In the genomic region with DNA sequence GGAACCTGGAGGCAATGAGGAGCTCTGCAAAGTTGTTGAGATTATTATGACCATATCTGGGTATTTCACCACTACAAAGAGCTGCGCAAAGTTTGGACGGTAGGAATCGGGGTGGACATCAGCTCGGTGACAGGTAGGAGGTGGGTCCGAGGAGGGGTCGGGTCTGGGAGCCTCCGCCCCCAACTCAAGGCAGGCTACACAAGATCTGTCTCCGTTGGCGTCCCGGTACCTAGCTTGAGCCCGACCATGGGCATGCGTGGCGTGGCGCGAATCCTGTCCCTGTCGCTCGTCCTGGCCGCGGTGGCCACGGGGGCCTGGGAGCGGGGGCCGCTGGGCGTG, we compare ENCODE assay signal across 11 cellular contexts. TPM values are rescaled to one million over a fixed set of nuclear protein-coding genes. Genes with fewer than 3 reads are reported as not detected.
DNase-seq lines count a peak whose midpoint lies in the region; ATAC-seq and TF ChIP-seq lines count a peak whose summit lies in the region.
"Had no signal": no experiment of that assay in that cellular context is flagged by ENCODE, and none has a peak within 500 bp of the region (broad histone marks: within the 10 kb centered on the region; RNA-seq: fewer than 3 reads in every experiment).

No MANE protein-coding gene starts in this region.

- no peaks in the 10 kb centered on the region for H3K9me3 ChIP-seq in SK-N-SH
- no peaks in the 10 kb centered on the region for H3K9me3 ChIP-seq in iPS-20b (ENCODE audit: insufficient read depth, low read depth, low read length)
- H3K9me3 ChIP-seq in skeletal muscle tissue (ENCODE audit: control insufficient read depth in 3 of 3, low read length in 3 of 3) = no peaks in the 10 kb centered on the region

- no peak overlapping the region for H3K27ac ChIP-seq in SK-N-SH (ENCODE audit: low read depth in 2 of 2, low read length in 1 of 2)
- no peak overlapping the region for H3K27ac ChIP-seq in iPS-20b (ENCODE audit: low read length)
- no peak overlapping the region for H3K27ac ChIP-seq in skeletal muscle tissue (ENCODE audit: low read depth, low read length)
- H3K27ac ChIP-seq: 22Rv1 had no signal

- H3K27me3 Mint-ChIP-seq in activated naive CD8-positive, alpha-beta T cell = peaks cover 21% of the 10 kb centered on the region

- H3K36me3 ChIP-seq in SK-N-SH (replicated peaks in 1 of 2; ENCODE audit: control insufficient read depth in 1 of 2, insufficient read depth in 2 of 2, low read length in 1 of 2) (no peaks in the 10 kb centered on the region), iPS-20b (ENCODE audit: insufficient read depth, low read depth, low read length) (no peaks in the 10 kb centered on the region), skeletal muscle tissue (ENCODE audit: control insufficient read depth in 3 of 3, insufficient read depth in 3 of 3, low read length in 3 of 3) (no peaks in the 10 kb centered on the region)

- no peaks in the 10 kb centered on the region for H3K79me2 ChIP-seq in SK-N-SH (ENCODE audit: insufficient read depth)

- POLR2A ChIA-PET in SK-N-SH (lab: Yijun Ruan, JAX) = no interaction called here

- H2AFZ ChIP-seq in SK-N-SH (ENCODE audit: low read depth) = no peak overlapping the region; the same call in 1 of the 2 replicates

- H3K27ac Mint-ChIP-seq in activated naive CD8-positive, alpha-beta T cell = no peak overlapping the region

- no peak for TF ChIP-seq EP300 in SK-N-SH (IDR thresholded peaks at IDR 0.05; ENCODE audit: borderline replicate concordance in 1 of 2, low read depth in 1 of 2, low read length in 1 of 2)

- H3K4me1 Mint-ChIP-seq in activated naive CD8-positive, alpha-beta T cell (ENCODE audit: low read depth) = peaks cover 19% of the 10 kb centered on the region

- H3K9ac ChIP-seq in SK-N-SH (no peak overlapping the region), iPS-20b (ENCODE audit: low read depth, low read length) (no peak overlapping the region), skeletal muscle tissue (ENCODE audit: low read depth in 1 of 3, low read length in 3 of 3) (no peak overlapping the region)

- CTCF ChIA-PET in SK-N-SH (lab: Yijun Ruan, JAX) = interaction anchor here (0.7 to 9.4 kb wide), 7 partner anchors 14 to 292 kb away, joined by 3 to 95 read pairs (median 3); no protein-coding TSS in a partner anchor

- H3K4me1 ChIP-seq in SK-N-SH (ENCODE audit: control insufficient read depth in 1 of 2, insufficient read depth in 2 of 2, low read depth in 1 of 2, low read length in 1 of 2) (peaks cover 0 to 16% of the 10 kb centered on the region in 2 experiments; a peak in 1 of 4 replicates), iPS-20b (ENCODE audit: insufficient read depth, low read length) (peaks cover 3% of the 10 kb centered on the region; the same call in 1 of the 2 replicates), skeletal muscle tissue (ENCODE audit: control insufficient read depth in 3 of 3, insufficient read depth in 3 of 3, low read length in 3 of 3) (peaks cover 14 to 15% (median 14%) of the 10 kb centered on the region in 3 donors)

- H3K4me3 ChIP-seq in SK-N-SH (ENCODE audit: low read depth in 2 of 2, low read length in 1 of 2) (peak overlapping the region; percentile 43 to 57), iPS-20b (ENCODE audit: low read length) (peak overlapping the region; percentile 77), skeletal muscle tissue (ENCODE audit: low read length in 3 of 3) (peak overlapping the region in 2 of 3 donors; percentile 54 to 73)

- no peak for ATAC-seq in SK-N-SH treated with all-trans-retinoic acid at 6 μM for 48 hours

- no peaks in the 10 kb centered on the region for H3K36me3 Mint-ChIP-seq in activated naive CD8-positive, alpha-beta T cell

- DNase-seq in SK-N-SH (no peak), kidney tubule cell (ENCODE audit: low spot score) (no peak), NCI-H69 (lab: John Stamatoyannopoulos, UW) (no peak), NCI-H510A (lab: John Stamatoyannopoulos, UW) (no peak)
- DNase-seq: EL, T1000 had no signal

- TF ChIP-seq RAD21 in SK-N-SH (IDR thresholded peaks at IDR 0.05; ENCODE audit: low read length) = no peak

- H3K9me2 ChIP-seq in SK-N-SH = no peaks in the 10 kb centered on the region

- peaks cover 54% of the 10 kb centered on the region for H3K27me3 ChIP-seq in SK-N-SH (ENCODE audit: insufficient read depth)
- H3K27me3 ChIP-seq in iPS-20b (ENCODE audit: insufficient read depth, low read length) = peaks cover 70% of the 10 kb centered on the region
- peaks cover 34 to 37% (median 36%) of the 10 kb centered on the region in 3 donors for H3K27me3 ChIP-seq in skeletal muscle tissue (ENCODE audit: control insufficient read depth in 3 of 3, insufficient read depth in 3 of 3, low read length in 3 of 3)

- H3K9me3 Mint-ChIP-seq in activated naive CD8-positive, alpha-beta T cell (ENCODE audit: low read depth) = no peaks in the 10 kb centered on the region

- no peaks in the 10 kb centered on the region for H4K20me1 ChIP-seq in SK-N-SH (ENCODE audit: insufficient read depth)

- no peak for TF ChIP-seq CTCF in SK-N-SH (IDR thresholded peaks at IDR 0.05)

- peak overlapping the region; percentile 61 for H3K4me3 Mint-ChIP-seq in activated naive CD8-positive, alpha-beta T cell

- H3K4me2 ChIP-seq in SK-N-SH = peak overlapping the region; percentile 89

- no peaks in the 10 kb centered on the region for H3F3A ChIP-seq in SK-N-SH (replicated peaks; ENCODE audit: insufficient read depth)

- 6% methylated on average over 7 of the region's 23 CpGs for WGBS in SK-N-SH (ENCODE audit: low lambda C conversion rate)

TF ChIP-seq in SK-N-SH, 30 proteins besides CTCF, POLR2A, EP300 and RAD21 (continues in another document):
- TF ChIP-seq MEF2A (IDR thresholded peaks at IDR 0.05; ENCODE audit: borderline replicate concordance, low read depth) (no peak), TEAD4 (IDR thresholded peaks at IDR 0.05; ENCODE audit: borderline replicate concordance, insufficient read depth) (no peak), SMC3 (IDR thresholded peaks at IDR 0.05; ENCODE audit: low read depth, low read length) (no peak), FOXM1 (IDR thresholded peaks at IDR 0.05; ENCODE audit: low read depth) (no peak), FOSL2 (IDR thresholded peaks at IDR 0.05; ENCODE audit: borderline replicate concordance, low read depth) (no peak), RFX5 (IDR thresholded peaks at IDR 0.05; ENCODE audit: low read length) (no peak)
- TF ChIP-seq, protein P1, sequence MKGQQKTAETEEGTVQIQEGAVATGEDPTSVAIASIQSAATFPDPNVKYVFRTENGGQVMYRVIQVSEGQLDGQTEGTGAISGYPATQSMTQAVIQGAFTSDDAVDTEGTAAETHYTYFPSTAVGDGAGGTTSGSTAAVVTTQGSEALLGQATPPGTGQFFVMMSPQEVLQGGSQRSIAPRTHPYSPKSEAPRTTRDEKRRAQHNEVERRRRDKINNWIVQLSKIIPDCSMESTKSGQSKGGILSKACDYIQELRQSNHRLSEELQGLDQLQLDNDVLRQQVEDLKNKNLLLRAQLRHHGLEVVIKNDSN (IDR thresholded peaks at IDR 0.05; ENCODE audit: borderline replicate concordance, low read depth) = no peak

TF ChIP-seq in SK-N-SH treated with all-trans-retinoic acid at 6 μM for 48 hours, 23 proteins besides CTCF, POLR2A, EP300 and RAD21:
- TF ChIP-seq, protein P2, sequence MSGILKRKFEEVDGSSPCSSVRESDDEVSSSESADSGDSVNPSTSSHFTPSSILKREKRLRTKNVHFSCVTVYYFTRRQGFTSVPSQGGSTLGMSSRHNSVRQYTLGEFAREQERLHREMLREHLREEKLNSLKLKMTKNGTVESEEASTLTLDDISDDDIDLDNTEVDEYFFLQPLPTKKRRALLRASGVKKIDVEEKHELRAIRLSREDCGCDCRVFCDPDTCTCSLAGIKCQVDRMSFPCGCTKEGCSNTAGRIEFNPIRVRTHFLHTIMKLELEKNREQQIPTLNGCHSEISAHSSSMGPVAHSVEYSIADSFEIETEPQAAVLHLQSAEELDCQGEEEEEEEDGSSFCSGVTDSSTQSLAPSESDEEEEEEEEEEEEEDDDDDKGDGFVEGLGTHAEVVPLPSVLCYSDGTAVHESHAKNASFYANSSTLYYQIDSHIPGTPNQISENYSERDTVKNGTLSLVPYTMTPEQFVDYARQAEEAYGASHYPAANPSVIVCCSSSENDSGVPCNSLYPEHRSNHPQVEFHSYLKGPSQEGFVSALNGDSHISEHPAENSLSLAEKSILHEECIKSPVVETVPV (CRISPR knock-in tag; IDR thresholded peaks at IDR 0.05) = no peak
- TF ChIP-seq, protein P3, sequence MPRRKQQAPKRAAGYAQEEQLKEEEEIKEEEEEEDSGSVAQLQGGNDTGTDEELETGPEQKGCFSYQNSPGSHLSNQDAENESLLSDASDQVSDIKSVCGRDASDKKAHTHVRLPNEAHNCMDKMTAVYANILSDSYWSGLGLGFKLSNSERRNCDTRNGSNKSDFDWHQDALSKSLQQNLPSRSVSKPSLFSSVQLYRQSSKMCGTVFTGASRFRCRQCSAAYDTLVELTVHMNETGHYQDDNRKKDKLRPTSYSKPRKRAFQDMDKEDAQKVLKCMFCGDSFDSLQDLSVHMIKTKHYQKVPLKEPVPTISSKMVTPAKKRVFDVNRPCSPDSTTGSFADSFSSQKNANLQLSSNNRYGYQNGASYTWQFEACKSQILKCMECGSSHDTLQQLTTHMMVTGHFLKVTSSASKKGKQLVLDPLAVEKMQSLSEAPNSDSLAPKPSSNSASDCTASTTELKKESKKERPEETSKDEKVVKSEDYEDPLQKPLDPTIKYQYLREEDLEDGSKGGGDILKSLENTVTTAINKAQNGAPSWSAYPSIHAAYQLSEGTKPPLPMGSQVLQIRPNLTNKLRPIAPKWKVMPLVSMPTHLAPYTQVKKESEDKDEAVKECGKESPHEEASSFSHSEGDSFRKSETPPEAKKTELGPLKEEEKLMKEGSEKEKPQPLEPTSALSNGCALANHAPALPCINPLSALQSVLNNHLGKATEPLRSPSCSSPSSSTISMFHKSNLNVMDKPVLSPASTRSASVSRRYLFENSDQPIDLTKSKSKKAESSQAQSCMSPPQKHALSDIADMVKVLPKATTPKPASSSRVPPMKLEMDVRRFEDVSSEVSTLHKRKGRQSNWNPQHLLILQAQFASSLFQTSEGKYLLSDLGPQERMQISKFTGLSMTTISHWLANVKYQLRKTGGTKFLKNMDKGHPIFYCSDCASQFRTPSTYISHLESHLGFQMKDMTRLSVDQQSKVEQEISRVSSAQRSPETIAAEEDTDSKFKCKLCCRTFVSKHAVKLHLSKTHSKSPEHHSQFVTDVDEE (CRISPR knock-in tag; IDR thresholded peaks at IDR 0.05) = no peak
- TF ChIP-seq TOX (CRISPR knock-in tag; IDR thresholded peaks at IDR 0.05; ENCODE audit: borderline replicate concordance) (no peak), RARB (CRISPR knock-in tag; IDR thresholded peaks at IDR 0.05) (no peak), ARNTL (CRISPR knock-in tag; IDR thresholded peaks at IDR 0.05; ENCODE audit: borderline replicate concordance, low read depth) (no peak), ZC3H10 (CRISPR knock-in tag; IDR thresholded peaks at IDR 0.05) (no peak), BACH2 (CRISPR knock-in tag; IDR thresholded peaks at IDR 0.05; ENCODE audit: borderline replicate concordance) (no peak), CSDC2 (CRISPR knock-in tag; IDR thresholded peaks at IDR 0.05) (no peak)

RNA-seq across cellular contexts. Expression of a gene that starts 40.2 kb away (rescaled TPM):
- polyA plus RNA-seq in SK-N-SH (2012; rRNA removed) = 3.9 and 4.6 TPM in 2 replicates
- 4.5 and 4.7 TPM in 2 replicates for polyA plus RNA-seq in SK-N-SH (2012; cell fraction: cytosol; rRNA removed)
- 8.1 and 9.0 TPM in 2 replicates for polyA plus RNA-seq in SK-N-SH (2012; cell fraction: nucleus; rRNA removed)
- total RNA-seq in skeletal muscle tissue = 13.6 TPM
